1 cellular context compared by ENCODE assay signal in the genomic region with DNA sequence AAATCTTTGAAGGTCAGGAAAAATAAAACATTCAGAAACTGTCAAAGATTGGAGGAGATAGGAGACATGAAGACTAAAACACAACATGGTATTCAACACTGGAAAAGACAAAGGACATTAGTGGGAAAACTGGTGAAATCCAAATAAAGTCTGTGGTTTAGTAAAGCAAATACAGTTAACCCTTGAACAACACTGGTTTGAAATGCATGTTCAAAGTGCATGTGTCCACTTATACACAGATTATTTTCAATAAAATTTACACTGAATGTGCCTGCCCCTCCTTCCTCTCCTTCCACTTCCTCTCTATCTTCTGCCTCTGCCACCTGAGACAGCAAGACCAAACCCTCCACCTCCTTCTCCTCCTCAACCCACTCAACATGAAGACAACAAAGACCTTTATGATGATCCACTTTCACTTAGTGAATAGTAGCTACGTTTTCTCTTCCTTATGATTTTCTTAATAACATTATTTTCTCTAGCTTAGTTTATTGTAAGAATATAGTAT.
TF ChIP-seq lines count a peak whose summit lies in the region.

No MANE protein-coding gene starts in this region.

TF ChIP-seq in HepG2, 621 proteins besides CTCF, POLR2A, EP300 and RAD21 (continued from another document and continues in another):
- TF ChIP-seq, protein P1, sequence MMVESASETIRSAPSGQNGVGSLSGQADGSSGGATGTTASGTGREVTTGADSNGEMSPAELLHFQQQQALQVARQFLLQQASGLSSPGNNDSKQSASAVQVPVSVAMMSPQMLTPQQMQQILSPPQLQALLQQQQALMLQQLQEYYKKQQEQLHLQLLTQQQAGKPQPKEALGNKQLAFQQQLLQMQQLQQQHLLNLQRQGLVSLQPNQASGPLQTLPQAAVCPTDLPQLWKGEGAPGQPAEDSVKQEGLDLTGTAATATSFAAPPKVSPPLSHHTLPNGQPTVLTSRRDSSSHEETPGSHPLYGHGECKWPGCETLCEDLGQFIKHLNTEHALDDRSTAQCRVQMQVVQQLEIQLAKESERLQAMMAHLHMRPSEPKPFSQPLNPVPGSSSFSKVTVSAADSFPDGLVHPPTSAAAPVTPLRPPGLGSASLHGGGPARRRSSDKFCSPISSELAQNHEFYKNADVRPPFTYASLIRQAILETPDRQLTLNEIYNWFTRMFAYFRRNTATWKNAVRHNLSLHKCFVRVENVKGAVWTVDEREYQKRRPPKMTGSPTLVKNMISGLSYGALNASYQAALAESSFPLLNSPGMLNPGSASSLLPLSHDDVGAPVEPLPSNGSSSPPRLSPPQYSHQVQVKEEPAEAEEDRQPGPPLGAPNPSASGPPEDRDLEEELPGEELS (CRISPR knock-in tag; IDR thresholded peaks at IDR 0.05): peak; percentile 63
- TF ChIP-seq ZNF160 (CRISPR knock-in tag; IDR thresholded peaks at IDR 0.05): no peak
- no peak for TF ChIP-seq TRAFD1 (CRISPR knock-in tag; IDR thresholded peaks at IDR 0.05; ENCODE audit: borderline replicate concordance)
- TF ChIP-seq SP5 (CRISPR knock-in tag; IDR thresholded peaks at IDR 0.05; ENCODE audit: borderline replicate concordance, low read depth): peak; percentile 64; the same call in 1 of the 2 replicates
- TF ChIP-seq PPARG (CRISPR knock-in tag; conservative IDR thresholded peaks at IDR 0.05): peak; percentile 75
- peak; percentile 51; the same call in 1 of the 2 replicates for TF ChIP-seq CEBPG (CRISPR knock-in tag; IDR thresholded peaks at IDR 0.05)
- TF ChIP-seq TRIM24 (CRISPR knock-in tag; IDR thresholded peaks at IDR 0.05): no peak
- TF ChIP-seq FOXA1 (IDR thresholded peaks at IDR 0.05): peak; percentile 22; the same call in 1 of the 2 replicates
- TF ChIP-seq FOXA1 (CRISPR knock-in tag; IDR thresholded peaks at IDR 0.05): peak; percentile 87
- TF ChIP-seq, protein P2, sequence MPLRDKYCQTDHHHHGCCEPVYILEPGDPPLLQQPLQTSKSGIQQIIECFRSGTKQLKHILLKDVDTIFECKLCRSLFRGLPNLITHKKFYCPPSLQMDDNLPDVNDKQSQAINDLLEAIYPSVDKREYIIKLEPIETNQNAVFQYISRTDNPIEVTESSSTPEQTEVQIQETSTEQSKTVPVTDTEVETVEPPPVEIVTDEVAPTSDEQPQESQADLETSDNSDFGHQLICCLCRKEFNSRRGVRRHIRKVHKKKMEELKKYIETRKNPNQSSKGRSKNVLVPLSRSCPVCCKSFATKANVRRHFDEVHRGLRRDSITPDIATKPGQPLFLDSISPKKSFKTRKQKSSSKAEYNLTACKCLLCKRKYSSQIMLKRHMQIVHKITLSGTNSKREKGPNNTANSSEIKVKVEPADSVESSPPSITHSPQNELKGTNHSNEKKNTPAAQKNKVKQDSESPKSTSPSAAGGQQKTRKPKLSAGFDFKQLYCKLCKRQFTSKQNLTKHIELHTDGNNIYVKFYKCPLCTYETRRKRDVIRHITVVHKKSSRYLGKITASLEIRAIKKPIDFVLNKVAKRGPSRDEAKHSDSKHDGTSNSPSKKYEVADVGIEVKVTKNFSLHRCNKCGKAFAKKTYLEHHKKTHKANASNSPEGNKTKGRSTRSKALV (CRISPR knock-in tag; IDR thresholded peaks at IDR 0.05): no peak
- peak; percentile 30; the same call in 1 of the 2 replicates for TF ChIP-seq SOX13 (IDR thresholded peaks at IDR 0.05)
- peak in 1 of 2 experiments; percentile 95; a peak in 2 of 4 replicates for TF ChIP-seq SOX13 (CRISPR knock-in tag; conservative IDR thresholded peaks at IDR 0.05 in 1 of 2, IDR thresholded peaks at IDR 0.05 in 1 of 2)
- no peak for TF ChIP-seq ZNF569 (CRISPR knock-in tag; IDR thresholded peaks at IDR 0.05; ENCODE audit: borderline replicate concordance)
- no peak for TF ChIP-seq JUN (CRISPR knock-in tag; IDR thresholded peaks at IDR 0.05)
- TF ChIP-seq KMT2B (CRISPR knock-in tag; IDR thresholded peaks at IDR 0.05): 0 out of 2 replicates have a peak, but pooled peaks have one; percentile 16
- TF ChIP-seq, protein P3, sequence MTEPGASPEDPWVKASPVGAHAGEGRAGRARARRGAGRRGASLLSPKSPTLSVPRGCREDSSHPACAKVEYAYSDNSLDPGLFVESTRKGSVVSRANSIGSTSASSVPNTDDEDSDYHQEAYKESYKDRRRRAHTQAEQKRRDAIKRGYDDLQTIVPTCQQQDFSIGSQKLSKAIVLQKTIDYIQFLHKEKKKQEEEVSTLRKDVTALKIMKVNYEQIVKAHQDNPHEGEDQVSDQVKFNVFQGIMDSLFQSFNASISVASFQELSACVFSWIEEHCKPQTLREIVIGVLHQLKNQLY (CRISPR knock-in tag; IDR thresholded peaks at IDR 0.05): no peak
- TF ChIP-seq RBFOX2 (IDR thresholded peaks at IDR 0.05; ENCODE audit: low read depth, low read length): 0 out of 2 replicates have a peak, but pooled peaks have one; percentile 41
- no peak for TF ChIP-seq ZNF253 (CRISPR knock-in tag; IDR thresholded peaks at IDR 0.05; ENCODE audit: borderline replicate concordance)
- no peak for TF ChIP-seq MTA1 (CRISPR knock-in tag; IDR thresholded peaks at IDR 0.05; ENCODE audit: borderline replicate concordance)
- TF ChIP-seq AHDC1 (CRISPR knock-in tag; IDR thresholded peaks at IDR 0.05; ENCODE audit: borderline replicate concordance): no peak
- TF ChIP-seq MEF2D (CRISPR knock-in tag; IDR thresholded peaks at IDR 0.05): no peak
- peak; percentile 78 for TF ChIP-seq GFI1 (CRISPR knock-in tag; IDR thresholded peaks at IDR 0.05; ENCODE audit: borderline replicate concordance)
- no peak for TF ChIP-seq ZNF619 (CRISPR knock-in tag; IDR thresholded peaks at IDR 0.05)
- no peak for TF ChIP-seq IRF9 (CRISPR knock-in tag; IDR thresholded peaks at IDR 0.05; ENCODE audit: borderline replicate concordance)
- peak; percentile 75; the same call in 1 of the 2 replicates for TF ChIP-seq HNF4G (IDR thresholded peaks at IDR 0.05; ENCODE audit: borderline replicate concordance, low read depth, low read length)
- no peak for TF ChIP-seq HNF4G (CRISPR knock-in tag; IDR thresholded peaks at IDR 0.05; ENCODE audit: borderline replicate concordance, low read depth)
- peak; percentile 30; the same call in 1 of the 2 replicates for TF ChIP-seq FOXK2 (IDR thresholded peaks at IDR 0.05)
- peak; percentile 45; the same call in 1 of the 2 replicates for TF ChIP-seq PAXIP1 (CRISPR knock-in tag; conservative IDR thresholded peaks at IDR 0.05)
- TF ChIP-seq ZNF639 (CRISPR knock-in tag; conservative IDR thresholded peaks at IDR 0.05): no peak
- TF ChIP-seq MAZ (IDR thresholded peaks at IDR 0.05; ENCODE audit: borderline replicate concordance, low read depth, low read length): no peak
- TF ChIP-seq MAZ (CRISPR knock-in tag; IDR thresholded peaks at IDR 0.05; ENCODE audit: low read depth): no peak
- peak; percentile 88 for TF ChIP-seq GATAD2A (CRISPR knock-in tag; IDR thresholded peaks at IDR 0.05)
- TF ChIP-seq SKI (IDR thresholded peaks at IDR 0.05; ENCODE audit: partially characterized antibody): peak; percentile 45
- TF ChIP-seq TBX2 (CRISPR knock-in tag; IDR thresholded peaks at IDR 0.05; ENCODE audit: borderline replicate concordance): 0 out of 2 replicates have a peak, but pooled peaks have one; percentile 43
- 0 out of 2 replicates have a peak, but pooled peaks have one; percentile 37 for TF ChIP-seq HMG20B (CRISPR knock-in tag; conservative IDR thresholded peaks at IDR 0.05)
- TF ChIP-seq GZF1 (CRISPR knock-in tag; IDR thresholded peaks at IDR 0.05): no peak
- TF ChIP-seq, protein P4, sequence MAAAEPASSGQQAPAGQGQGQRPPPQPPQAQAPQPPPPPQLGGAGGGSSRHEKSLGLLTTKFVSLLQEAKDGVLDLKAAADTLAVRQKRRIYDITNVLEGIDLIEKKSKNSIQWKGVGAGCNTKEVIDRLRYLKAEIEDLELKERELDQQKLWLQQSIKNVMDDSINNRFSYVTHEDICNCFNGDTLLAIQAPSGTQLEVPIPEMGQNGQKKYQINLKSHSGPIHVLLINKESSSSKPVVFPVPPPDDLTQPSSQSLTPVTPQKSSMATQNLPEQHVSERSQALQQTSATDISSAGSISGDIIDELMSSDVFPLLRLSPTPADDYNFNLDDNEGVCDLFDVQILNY (CRISPR knock-in tag; conservative IDR thresholded peaks at IDR 0.05): no peak
- 0 out of 2 replicates have a peak, but pooled peaks have one; percentile 35 for TF ChIP-seq KAT8 (CRISPR knock-in tag; IDR thresholded peaks at IDR 0.05)
